Comparison of ENCODE assay signal across 11 cellular contexts in the genomic region with DNA sequence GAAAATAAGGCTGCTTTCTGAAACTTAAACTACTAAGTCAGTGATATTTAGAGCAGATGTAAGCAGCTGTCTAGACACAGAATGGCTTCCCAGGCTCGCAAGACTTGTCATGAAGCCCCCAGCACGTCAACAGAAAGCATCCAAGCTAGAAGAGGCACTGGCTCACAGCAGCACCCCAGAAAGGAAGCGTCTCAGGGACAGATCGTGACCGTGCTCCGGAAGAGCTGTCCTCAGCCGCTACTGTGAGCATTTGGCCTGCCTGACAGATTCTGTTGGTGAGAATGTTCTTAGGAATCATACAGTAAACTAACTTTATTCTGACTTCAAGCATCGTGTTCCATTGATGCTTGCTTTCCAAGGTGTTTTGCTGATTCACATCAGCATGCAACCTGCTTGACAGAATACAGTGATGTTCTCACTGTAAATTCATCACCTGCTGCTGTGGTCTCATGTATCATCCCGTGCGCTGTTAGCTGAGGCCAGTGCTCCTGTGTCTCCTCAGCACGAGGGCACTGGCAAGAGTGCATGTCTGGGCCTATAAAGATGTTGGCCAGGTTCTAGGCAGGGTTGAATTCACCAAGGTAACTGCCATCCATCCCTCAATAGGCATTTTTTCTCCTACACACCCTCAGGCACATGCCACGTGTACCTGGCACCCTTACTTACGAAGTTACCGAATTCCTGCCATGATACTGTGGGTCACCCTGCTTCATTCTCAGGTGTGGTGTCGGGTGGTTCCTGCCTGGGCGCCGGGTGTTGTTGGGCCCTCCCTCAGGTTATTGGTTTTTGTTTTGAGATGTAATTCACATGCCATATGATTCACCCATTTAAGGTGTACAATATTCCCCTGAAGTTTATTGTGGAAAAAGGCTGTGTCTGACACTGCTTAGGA. TPM values are rescaled to one million over a fixed set of nuclear protein-coding genes. Genes with fewer than 3 reads are reported as not detected.
A peak's percentile ranks its signal among the peaks of the same experiment; 100 is the strongest.
DNase-seq lines count a peak whose midpoint lies in the region; ATAC-seq and TF ChIP-seq lines count a peak whose summit lies in the region.
"Had no signal": no experiment of that assay in that cellular context is flagged by ENCODE, and none has a peak within 500 bp of the region (broad histone marks: within the 10 kb centered on the region; RNA-seq: fewer than 3 reads in every experiment).

No MANE protein-coding gene starts in this region.

- intact Hi-C loops in activated CD8-positive, alpha-beta T cell treated with anti-CD3 and anti-CD28 coated beads for 36 hours (cut with micrococcal nuclease), result no loop called here

- H3K36me3 ChIP-seq in esophagus (ENCODE audit: control insufficient read depth in 2 of 2, insufficient read depth in 2 of 2, low read length in 1 of 2) (peaks cover 0 to 2% of the 10 kb centered on the region in 2 donors), rectal smooth muscle tissue (ENCODE audit: control insufficient read depth, insufficient read depth, low read length) (peaks cover 3% of the 10 kb centered on the region)
- H3K36me3 ChIP-seq: colonic mucosa had no signal

- peaks cover 17% of the 10 kb centered on the region for H3K4me1 Mint-ChIP-seq in activated CD8-positive, alpha-beta T cell treated with anti-CD3 and anti-CD28 coated beads for 36 hours (ENCODE audit: low read depth)
- peaks cover 18% of the 10 kb centered on the region for H3K4me1 Mint-ChIP-seq in activated CD8-positive, alpha-beta T cell treated with anti-CD3 and anti-CD28 coated beads, Interleukin-2, amount 10 ng/mL, durations not matched to agents 7 days and 5 days (ENCODE audit: low read depth)

- H3K9ac ChIP-seq in rectal smooth muscle tissue (ENCODE audit: low read length), result no peak overlapping the region

- peak overlapping the region; percentile 34 for H3K27ac Mint-ChIP-seq in activated CD8-positive, alpha-beta T cell treated with anti-CD3 and anti-CD28 coated beads for 36 hours
- no peak overlapping the region for H3K27ac Mint-ChIP-seq in activated CD8-positive, alpha-beta T cell treated with anti-CD3 and anti-CD28 coated beads, Interleukin-2, amount 10 ng/mL, durations not matched to agents 7 days and 5 days

- POLR2A ChIA-PET in activated CD8-positive, alpha-beta T cell treated with anti-CD3 and anti-CD28 coated beads for 36 hours (lab: Charles Lee), result no interaction called here
- POLR2A ChIA-PET in activated CD8-positive, alpha-beta T cell treated with anti-CD3 and anti-CD28 coated beads, Interleukin-2, amount 10 ng/mL, durations not matched to agents 7 days and 5 days (lab: Charles Lee), result interaction anchor here (1.0 kb wide), 1 partner anchor 13 kb away, joined by 3 read pairs; no protein-coding TSS in a partner anchor

- WGBS in esophagus, 2 donors, result 57 to 58% methylated on average over 17 of the region's 17 CpGs

- no peaks in the 10 kb centered on the region for H3K27me3 Mint-ChIP-seq in activated CD8-positive, alpha-beta T cell treated with anti-CD3 and anti-CD28 coated beads for 36 hours
- no peaks in the 10 kb centered on the region for H3K27me3 Mint-ChIP-seq in activated CD8-positive, alpha-beta T cell treated with anti-CD3 and anti-CD28 coated beads, Interleukin-2, amount 10 ng/mL, durations not matched to agents 7 days and 5 days (ENCODE audit: low read depth)

- H3K27ac ChIP-seq in esophagus (ENCODE audit: low read depth in 2 of 2, low read length in 1 of 2) (peak overlapping the region; percentile 10 to 73), rectal smooth muscle tissue (ENCODE audit: low read depth, low read length) (peak overlapping the region; percentile 18)
- H3K27ac ChIP-seq: colonic mucosa, testis had no signal

- no peaks in the 10 kb centered on the region for H3K27me3 ChIP-seq in esophagus (ENCODE audit: control insufficient read depth in 1 of 2, insufficient read depth in 2 of 2, low read length in 2 of 2)
- H3K27me3 ChIP-seq in rectal smooth muscle tissue (ENCODE audit: control insufficient read depth, insufficient read depth, low read length), result no peaks in the 10 kb centered on the region
- H3K27me3 ChIP-seq: colonic mucosa, testis had no signal

- CTCF ChIA-PET in activated CD8-positive, alpha-beta T cell treated with anti-CD3 and anti-CD28 coated beads for 36 hours (lab: Charles Lee), result interaction anchor here (1.4 to 1.6 kb wide), 2 partner anchors 36 to 53 kb away, joined by 3 to 5 read pairs; no protein-coding TSS in a partner anchor
- CTCF ChIA-PET in activated CD8-positive, alpha-beta T cell treated with anti-CD3 and anti-CD28 coated beads, Interleukin-2, amount 10 ng/mL, durations not matched to agents 7 days and 5 days (lab: Charles Lee), result interaction anchor here (0.8 kb wide), 1 partner anchor 36 kb away, joined by 3 read pairs; no protein-coding TSS in a partner anchor

- H3K4me3 Mint-ChIP-seq in activated CD8-positive, alpha-beta T cell treated with anti-CD3 and anti-CD28 coated beads for 36 hours, result no peak overlapping the region
- no peak overlapping the region for H3K4me3 Mint-ChIP-seq in activated CD8-positive, alpha-beta T cell treated with anti-CD3 and anti-CD28 coated beads, Interleukin-2, amount 10 ng/mL, durations not matched to agents 7 days and 5 days

- H3K36me3 Mint-ChIP-seq in activated CD8-positive, alpha-beta T cell treated with anti-CD3 and anti-CD28 coated beads for 36 hours (ENCODE audit: low read depth), result no peaks in the 10 kb centered on the region
- no peaks in the 10 kb centered on the region for H3K36me3 Mint-ChIP-seq in activated CD8-positive, alpha-beta T cell treated with anti-CD3 and anti-CD28 coated beads, Interleukin-2, amount 10 ng/mL, durations not matched to agents 7 days and 5 days (ENCODE audit: low read depth)

- H3K4me3 ChIP-seq in esophagus (ENCODE audit: low read depth in 1 of 2, low read length in 2 of 2), result no peak overlapping the region
- H3K4me3 ChIP-seq in rectal smooth muscle tissue (ENCODE audit: low read length), result no peak overlapping the region
- H3K4me3 ChIP-seq: colonic mucosa, testis had no signal

- H3K4me1 ChIP-seq in esophagus (ENCODE audit: control insufficient read depth in 2 of 2, insufficient read depth in 2 of 2, low read length in 1 of 2) (peaks cover 0 to 14% of the 10 kb centered on the region in 2 donors), rectal smooth muscle tissue (ENCODE audit: control insufficient read depth, insufficient read depth, low read length) (peaks cover 4% of the 10 kb centered on the region)
- H3K4me1 ChIP-seq: colonic mucosa had no signal

- H3K9me3 Mint-ChIP-seq in activated CD8-positive, alpha-beta T cell treated with anti-CD3 and anti-CD28 coated beads for 36 hours, result no peaks in the 10 kb centered on the region
- H3K9me3 Mint-ChIP-seq in activated CD8-positive, alpha-beta T cell treated with anti-CD3 and anti-CD28 coated beads, Interleukin-2, amount 10 ng/mL, durations not matched to agents 7 days and 5 days (ENCODE audit: insufficient read depth), result no peaks in the 10 kb centered on the region

- H3K9me3 ChIP-seq in esophagus (ENCODE audit: control insufficient read depth in 2 of 2, insufficient read depth in 1 of 2, low read depth in 1 of 2, low read length in 1 of 2), result no peaks in the 10 kb centered on the region
- H3K9me3 ChIP-seq: colonic mucosa, testis had no signal

- no peak for TF ChIP-seq CTCF in activated CD8-positive, alpha-beta T cell treated with anti-CD3 and anti-CD28 coated beads for 36 hours (IDR thresholded peaks at IDR 0.05)

- no peak for ATAC-seq in activated CD8-positive, alpha-beta T cell treated with anti-CD3 and anti-CD28 coated beads for 36 hours
- ATAC-seq in activated CD8-positive, alpha-beta T cell treated with anti-CD3 and anti-CD28 coated beads, Interleukin-2, amount 10 ng/mL, durations not matched to agents 7 days and 5 days, result no peak
- no peak for ATAC-seq in HG02870 (IDR thresholded peaks at IDR 0.05; ENCODE audit: unreplicated experiment)
- ATAC-seq: PC-3 had no signal

- no peak for DNase-seq in activated CD8-positive, alpha-beta T cell treated with anti-CD3 and anti-CD28 coated beads for 36 hours
- no peak for DNase-seq in activated CD8-positive, alpha-beta T cell treated with anti-CD3 and anti-CD28 coated beads, Interleukin-2, amount 10 ng/mL, durations not matched to agents 7 days and 5 days
- DNase-seq in NCI-H446 treated with DMSO at 0.1 percent for 48 hours (lab: John Stamatoyannopoulos, UW), result no peak
- DNase-seq: colonic mucosa, NCI-H446, occipital lobe, PC-3, testis had no signal

RNA-seq across cellular contexts. Expression of a gene that starts 15.9 kb away (rescaled TPM):
- total RNA-seq in activated CD8-positive, alpha-beta T cell treated with anti-CD3 and anti-CD28 coated beads for 36 hours, result 10 to 100 TPM; 56.2 to 68.4 TPM
- total RNA-seq in activated CD8-positive, alpha-beta T cell treated with anti-CD3 and anti-CD28 coated beads, Interleukin-2, amount 10 ng/mL, durations not matched to agents 7 days and 5 days, result 10 to 100 TPM; 31.5 to 35.1 TPM
- 100 to 1,000 TPM; 230 to 334 TPM for polyA plus RNA-seq in esophagus

RNA-seq across cellular contexts. Expression of a gene that starts 23.8 kb away (rescaled TPM):
- total RNA-seq in activated CD8-positive, alpha-beta T cell treated with anti-CD3 and anti-CD28 coated beads for 36 hours, result not detected
- not detected for total RNA-seq in activated CD8-positive, alpha-beta T cell treated with anti-CD3 and anti-CD28 coated beads, Interleukin-2, amount 10 ng/mL, durations not matched to agents 7 days and 5 days
- polyA plus RNA-seq in esophagus, result 1,000 to 10,000 TPM in 1 of 2 donors, 100 to 1,000 TPM in 1; 826 to 1,919 TPM
- total RNA-seq: occipital lobe had no signal

RNA-seq across cellular contexts. Expression of a gene that starts 24.1 kb away (rescaled TPM):
- total RNA-seq in activated CD8-positive, alpha-beta T cell treated with anti-CD3 and anti-CD28 coated beads for 36 hours, result 1 to 10 TPM in 1 of 2 experiments, under 1 TPM in 1; 0.60 to 1.5 TPM
- total RNA-seq in activated CD8-positive, alpha-beta T cell treated with anti-CD3 and anti-CD28 coated beads, Interleukin-2, amount 10 ng/mL, durations not matched to agents 7 days and 5 days, result not detected
- 10 to 100 TPM; 31.2 to 77.0 TPM for polyA plus RNA-seq in esophagus
- total RNA-seq: PC-3 had no signal

RNA-seq across cellular contexts. Expression of a gene that starts 35.5 kb away (rescaled TPM):
- total RNA-seq in activated CD8-positive, alpha-beta T cell treated with anti-CD3 and anti-CD28 coated beads for 36 hours, result 10 to 100 TPM; 75.6 to 79.0 TPM
- total RNA-seq in activated CD8-positive, alpha-beta T cell treated with anti-CD3 and anti-CD28 coated beads, Interleukin-2, amount 10 ng/mL, durations not matched to agents 7 days and 5 days, result 10 to 100 TPM; 66.6 to 72.3 TPM
- 10 to 100 TPM; 26.0 to 40.3 TPM for polyA plus RNA-seq in esophagus

RNA-seq across cellular contexts. Expression of a gene that starts 39.4 kb away (rescaled TPM):
- 10 to 100 TPM; 10.3 to 11.9 TPM for total RNA-seq in activated CD8-positive, alpha-beta T cell treated with anti-CD3 and anti-CD28 coated beads for 36 hours
- total RNA-seq in activated CD8-positive, alpha-beta T cell treated with anti-CD3 and anti-CD28 coated beads, Interleukin-2, amount 10 ng/mL, durations not matched to agents 7 days and 5 days, result 10 to 100 TPM; 13.5 to 13.7 TPM
- 10 to 100 TPM; 19.5 to 30.2 TPM for polyA plus RNA-seq in esophagus
